Comparison of ENCODE assay signal across 16 cellular contexts in the genomic region with DNA sequence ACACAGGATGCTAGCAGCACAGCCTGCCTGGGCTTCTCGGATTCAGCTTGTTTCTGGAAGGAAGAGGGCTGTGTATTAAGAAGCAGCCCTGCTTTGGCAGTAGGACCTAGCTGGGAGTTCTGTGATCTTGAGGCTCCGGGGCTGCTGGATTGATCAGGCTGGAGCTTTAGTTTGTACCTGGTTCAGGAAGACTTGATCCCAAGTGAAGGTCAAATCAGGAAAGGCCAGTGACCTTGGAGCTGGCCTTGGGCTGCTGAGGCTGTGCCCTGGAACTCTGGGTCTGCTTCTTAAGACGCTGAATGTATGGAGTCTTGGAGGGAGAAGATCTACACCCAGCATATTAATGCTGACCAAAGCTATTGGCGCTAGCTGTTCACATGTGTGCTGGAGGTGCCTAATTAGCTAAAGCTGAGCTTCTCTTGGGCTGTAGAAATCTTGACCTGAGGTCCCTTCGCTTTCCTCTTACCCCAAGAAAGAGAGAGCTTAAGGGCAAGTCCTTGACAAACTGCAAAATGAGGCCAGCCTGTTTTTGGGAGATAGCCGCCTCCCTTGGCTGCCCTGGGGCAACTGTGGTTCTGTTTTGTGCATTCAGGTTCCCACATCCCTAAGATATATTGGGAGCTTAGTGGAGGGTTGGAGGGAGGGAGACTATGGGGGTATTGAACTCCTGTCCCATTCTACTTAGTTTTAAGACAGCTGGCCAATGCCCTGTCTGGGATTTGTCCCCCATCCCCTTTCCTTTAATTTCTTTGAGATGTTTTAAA.
DNase-seq lines count a peak whose midpoint lies in the region; ATAC-seq and TF ChIP-seq lines count a peak whose summit lies in the region.
"Had no signal": no experiment of that assay in that cellular context is flagged by ENCODE, and none has a peak within 500 bp of the region (broad histone marks: within the 10 kb centered on the region; RNA-seq: fewer than 3 reads in every experiment).

No MANE protein-coding gene starts in this region.

- CTCF ChIA-PET in CD8-positive, alpha-beta memory T cell (lab: Charles Lee) = interaction anchor here (0.8 kb wide), 1 partner anchor 121 kb away, joined by 3 read pairs; no protein-coding TSS in a partner anchor

- H3K27ac Mint-ChIP-seq in activated T-cell treated with anti-CD3 and anti-CD28 coated beads, Interleukin-2, amount 50 U/mL, for 24 hours = no peak overlapping the region
- H3K27ac Mint-ChIP-seq in CD8-positive, alpha-beta memory T cell = no peak overlapping the region
- H3K27ac Mint-ChIP-seq: activated T-cell treated with anti-CD3 and anti-CD28 coated beads, Interleukin-2, amount 50 U/mL, for 72 hours; CD4-positive, CD25-positive, alpha-beta regulatory T cell; naive B cell had no signal

- H3K36me3 ChIP-seq in NT2/D1 (ENCODE audit: insufficient read depth, insufficient read length, low read length) (no peaks in the 10 kb centered on the region), breast epithelium (no peaks in the 10 kb centered on the region), iPS-18a (ENCODE audit: control insufficient read depth, low read depth, low read length) (no peaks in the 10 kb centered on the region), aorta (ENCODE audit: control insufficient read depth in 1 of 2, insufficient read depth in 2 of 2, low read length in 1 of 2) (no peaks in the 10 kb centered on the region)
- no peaks in the 10 kb centered on the region for H3K36me3 ChIP-seq in CD8-positive, alpha-beta memory T cell (ENCODE audit: insufficient read depth, low read length)
- H3K36me3 ChIP-seq: gastrocnemius medialis, upper lobe of left lung had no signal

- H3K27me3 Mint-ChIP-seq in activated T-cell treated with anti-CD3 and anti-CD28 coated beads, Interleukin-2, amount 50 U/mL, for 24 hours = no peaks in the 10 kb centered on the region
- H3K27me3 Mint-ChIP-seq in CD8-positive, alpha-beta memory T cell = peaks cover 0 to 7% of the 10 kb centered on the region in 2 donors
- H3K27me3 Mint-ChIP-seq: CD4-positive, CD25-positive, alpha-beta regulatory T cell; naive B cell had no signal

- H3K4me1 Mint-ChIP-seq in activated T-cell treated with anti-CD3 and anti-CD28 coated beads, Interleukin-2, amount 50 U/mL, for 24 hours (ENCODE audit: low read depth) = no peaks in the 10 kb centered on the region
- no peaks in the 10 kb centered on the region for H3K4me1 Mint-ChIP-seq in CD8-positive, alpha-beta memory T cell
- H3K4me1 Mint-ChIP-seq: CD4-positive, CD25-positive, alpha-beta regulatory T cell; naive B cell had no signal

- intact Hi-C loops in breast epithelium (cut with DNase I; ENCODE audit: low total_unique reads) = no loop called here
- intact Hi-C loops in aorta (cut with DNase I) = no loop called here

- H3K36me3 Mint-ChIP-seq in activated T-cell treated with anti-CD3 and anti-CD28 coated beads, Interleukin-2, amount 50 U/mL, for 24 hours (ENCODE audit: low read depth) = no peaks in the 10 kb centered on the region
- H3K36me3 Mint-ChIP-seq in CD8-positive, alpha-beta memory T cell = no peaks in the 10 kb centered on the region
- H3K36me3 Mint-ChIP-seq: CD4-positive, CD25-positive, alpha-beta regulatory T cell; naive B cell had no signal

- peaks cover 2% of the 10 kb centered on the region for H3K4me1 ChIP-seq in NT2/D1 (ENCODE audit: insufficient read depth, insufficient read length)
- H3K4me1 ChIP-seq in breast epithelium = peaks cover 0 to 42% of the 10 kb centered on the region in 2 donors
- peaks cover 76% of the 10 kb centered on the region for H3K4me1 ChIP-seq in iPS-18a (ENCODE audit: control insufficient read depth, low read depth, low read length)
- H3K4me1 ChIP-seq in aorta (ENCODE audit: control insufficient read depth in 1 of 2, insufficient read depth in 2 of 2, low read length in 2 of 2) = peaks cover 11 to 13% of the 10 kb centered on the region in 2 donors
- no peaks in the 10 kb centered on the region for H3K4me1 ChIP-seq in CD8-positive, alpha-beta memory T cell (ENCODE audit: insufficient read depth, low read length)
- H3K4me1 ChIP-seq: upper lobe of left lung had no signal

- no peak for TF ChIP-seq CTCF in breast epithelium (IDR thresholded peaks at IDR 0.05)

- POLR2A ChIA-PET in CD8-positive, alpha-beta memory T cell (lab: Charles Lee) = no interaction called here

- no peaks in the 10 kb centered on the region for H3K9me3 Mint-ChIP-seq in activated T-cell treated with anti-CD3 and anti-CD28 coated beads, Interleukin-2, amount 50 U/mL, for 24 hours
- H3K9me3 Mint-ChIP-seq in CD8-positive, alpha-beta memory T cell = no peaks in the 10 kb centered on the region
- H3K9me3 Mint-ChIP-seq: activated T-cell treated with anti-CD3 and anti-CD28 coated beads, Interleukin-2, amount 50 U/mL, for 72 hours; naive B cell had no signal

- ATAC-seq in aorta (ENCODE audit: low FRiP score) = no peak
- ATAC-seq in HG02678 (IDR thresholded peaks at IDR 0.05; ENCODE audit: unreplicated experiment) = no peak
- ATAC-seq: activated T-cell treated with anti-CD3 and anti-CD28 coated beads, Interleukin-2, amount 50 U/mL, for 72 hours; gastrocnemius medialis had no signal

- WGBS in aorta, 2 donors = 31 to 37% methylated on average over 6 of the region's 6 CpGs

- H3K27ac ChIP-seq in breast epithelium (peak overlapping the region; percentile 65 to 71), iPS-18a (ENCODE audit: low read length) (no peak overlapping the region), aorta (ENCODE audit: low read depth in 1 of 2, low read length in 2 of 2) (peak overlapping the region in 1 of 2 donors; percentile 65)
- H3K27ac ChIP-seq in CD8-positive, alpha-beta memory T cell (ENCODE audit: low read depth, low read length) = no peak overlapping the region
- H3K27ac ChIP-seq: gastrocnemius medialis, upper lobe of left lung had no signal

- no peak overlapping the region for H3K4me3 Mint-ChIP-seq in activated T-cell treated with anti-CD3 and anti-CD28 coated beads, Interleukin-2, amount 50 U/mL, for 24 hours
- no peak overlapping the region for H3K4me3 Mint-ChIP-seq in CD8-positive, alpha-beta memory T cell
- H3K4me3 Mint-ChIP-seq: activated T-cell treated with anti-CD3 and anti-CD28 coated beads, Interleukin-2, amount 50 U/mL, for 72 hours; CD4-positive, CD25-positive, alpha-beta regulatory T cell; naive B cell had no signal

- H3K9ac ChIP-seq in NT2/D1 (ENCODE audit: insufficient read length, low read depth) (peak overlapping the region; percentile 81), iPS-18a (ENCODE audit: low read length) (peak overlapping the region; percentile 37)

- TF ChIP-seq POLR2A in breast epithelium (IDR thresholded peaks at IDR 0.05) = no peak

- H3K9me3 ChIP-seq in NT2/D1 (ENCODE audit: insufficient read depth, low read length) (no peaks in the 10 kb centered on the region), breast epithelium (no peaks in the 10 kb centered on the region), iPS-18a (ENCODE audit: control insufficient read depth, low read depth, low read length) (no peaks in the 10 kb centered on the region), aorta (ENCODE audit: control insufficient read depth, low read length) (no peaks in the 10 kb centered on the region)
- H3K9me3 ChIP-seq in CD8-positive, alpha-beta memory T cell (ENCODE audit: low read length) = no peaks in the 10 kb centered on the region
- H3K9me3 ChIP-seq: gastrocnemius medialis, upper lobe of left lung had no signal

- peak overlapping the region; percentile 75 for H3K4me3 ChIP-seq in NT2/D1 (ENCODE audit: insufficient read length, low read depth)
- no peak overlapping the region for H3K4me3 ChIP-seq in breast epithelium
- peak overlapping the region; percentile 67 for H3K4me3 ChIP-seq in iPS-18a (ENCODE audit: low read length)
- peak overlapping the region; percentile 40 for H3K4me3 ChIP-seq in skeletal muscle cell (ENCODE audit: low read depth, low read length)
- H3K4me3 ChIP-seq in aorta (ENCODE audit: low read length in 2 of 2) = no peak overlapping the region
- H3K4me3 ChIP-seq in CD8-positive, alpha-beta memory T cell (ENCODE audit: low read length) = no peak overlapping the region
- H3K4me3 ChIP-seq: gastrocnemius medialis, upper lobe of left lung had no signal

- DNase-seq in NT2/D1 (ENCODE audit: low read depth, low spot score) (no peak), breast epithelium (ENCODE audit: low spot score in 2 of 2) (no peak), skeletal muscle cell (ENCODE audit: low read depth) (no peak), aorta (no peak)
- DNase-seq in activated T-cell treated with anti-CD3 and anti-CD28 coated beads, Interleukin-2, amount 50 U/mL, for 24 hours = no peak
- DNase-seq in CD8-positive, alpha-beta memory T cell = no peak
- DNase-seq: activated CD4-positive, alpha-beta T cell treated with anti-CD3 and anti-CD28 coated beads, Interleukin-2, amount 50 U/mL, for 4 hours; activated T-cell treated with anti-CD3 and anti-CD28 coated beads, Interleukin-2, amount 50 U/mL, for 72 hours; CD4-positive, CD25-positive, alpha-beta regulatory T cell; gastrocnemius medialis; kidney glomerular epithelial cell; naive B cell; SHP77; upper lobe of left lung had no signal

- no peaks in the 10 kb centered on the region for H3K27me3 ChIP-seq in NT2/D1 (ENCODE audit: insufficient read depth, insufficient read length)
- no peaks in the 10 kb centered on the region for H3K27me3 ChIP-seq in breast epithelium
- no peaks in the 10 kb centered on the region for H3K27me3 ChIP-seq in iPS-18a (ENCODE audit: control insufficient read depth, insufficient read depth, low read length)
- H3K27me3 ChIP-seq in aorta (ENCODE audit: control insufficient read depth in 1 of 2, insufficient read depth in 2 of 2, low read length in 1 of 2) = no peaks in the 10 kb centered on the region
- no peaks in the 10 kb centered on the region for H3K27me3 ChIP-seq in CD8-positive, alpha-beta memory T cell (ENCODE audit: insufficient read depth, low read length, poor library complexity, severe bottlenecking)
- H3K27me3 ChIP-seq: gastrocnemius medialis, upper lobe of left lung had no signal

Comparison
In these comparisons a context has a peak if more than half of its experiments do, and no peak if none do; other contexts are left out.
1. H3K4me3 ChIP-seq: peak in NT2/D1 (single experiment), iPS-18a (single experiment) and skeletal muscle cell (single experiment); none in breast epithelium (0 of 3), aorta (0 of 2) and CD8-positive, alpha-beta memory T cell (single experiment).
2. H3K27ac ChIP-seq: peak in breast epithelium (2 of 2); none in iPS-18a (single experiment) and CD8-positive, alpha-beta memory T cell (single experiment).